Comparison of ENCODE assay signal across 21 cellular contexts in the genomic region with DNA sequence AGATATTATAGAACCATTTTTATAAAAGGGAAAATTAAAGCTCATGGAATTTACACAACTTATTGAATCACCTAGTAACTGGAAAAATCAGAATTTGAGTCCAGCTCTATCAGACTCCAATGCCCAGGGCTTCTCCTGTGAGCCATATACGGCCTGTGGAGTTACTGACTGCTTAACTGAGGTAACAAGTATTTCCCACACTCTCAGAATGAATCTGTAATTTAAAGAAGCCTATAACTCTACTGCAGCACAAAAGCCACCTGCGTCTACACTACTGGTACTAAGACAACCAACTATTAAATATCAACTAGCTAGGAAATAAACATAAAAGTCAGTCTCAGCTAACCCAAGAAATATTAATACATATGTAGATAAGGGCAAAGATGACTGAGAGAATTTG. TPM values are rescaled to one million over a fixed set of nuclear protein-coding genes. Genes with fewer than 3 reads are reported as not detected.
A peak's percentile ranks its signal among the peaks of the same experiment; 100 is the strongest.
DNase-seq lines count a peak whose midpoint lies in the region; ATAC-seq, FAIRE-seq and TF ChIP-seq lines count a peak whose summit lies in the region.
"Had no signal": no experiment of that assay in that cellular context is flagged by ENCODE, and none has a peak within 500 bp of the region (broad histone marks: within the 10 kb centered on the region; RNA-seq: fewer than 3 reads in every experiment).

No MANE protein-coding gene starts in this region.

- FAIRE-seq in endothelial cell of umbilical vein (lab: Jason Lieb, UNC): peak; percentile 21
- FAIRE-seq: A549, HTR-8/SVneo had no signal

- no TSS peak for BruUV-seq in endothelial cell of umbilical vein (replicated peaks; lab: Mats Ljungman, UMichigan)

- H3K4me1 Mint-ChIP-seq in activated naive CD4-positive, alpha-beta T cell treated with anti-CD3 and anti-CD28 coated beads, Interleukin-2, amount 50 U/mL, for 24 hours: peaks cover 21% of the 10 kb centered on the region
- H3K4me1 Mint-ChIP-seq in activated T-helper 17 cell treated with anti-CD3 and anti-CD28 coated beads, Interleukin-2, amount 50 U/mL, for 72 hours: peaks cover 14% of the 10 kb centered on the region

- H3K9me3 Mint-ChIP-seq in activated naive CD4-positive, alpha-beta T cell treated with anti-CD3 and anti-CD28 coated beads, Interleukin-2, amount 50 U/mL, for 24 hours: no peaks in the 10 kb centered on the region
- H3K9me3 Mint-ChIP-seq in activated T-helper 17 cell treated with anti-CD3 and anti-CD28 coated beads, Interleukin-2, amount 50 U/mL, for 72 hours: no peaks in the 10 kb centered on the region
- H3K9me3 Mint-ChIP-seq: CD4-positive, alpha-beta memory T cell; HFFc6 had no signal

- H3K9me1 ChIP-seq in endothelial cell of umbilical vein (replicated peaks; ENCODE audit: control insufficient read depth, extremely low read depth, insufficient read depth, low read length): no peaks in the 10 kb centered on the region

- H4K20me1 ChIP-seq in endothelial cell of umbilical vein (replicated peaks; ENCODE audit: control insufficient read depth, extremely low read depth, insufficient read depth, low read length): no peaks in the 10 kb centered on the region

- no peaks in the 10 kb centered on the region for H3K36me3 Mint-ChIP-seq in activated naive CD4-positive, alpha-beta T cell treated with anti-CD3 and anti-CD28 coated beads, Interleukin-2, amount 50 U/mL, for 24 hours
- no peaks in the 10 kb centered on the region for H3K36me3 Mint-ChIP-seq in activated T-helper 17 cell treated with anti-CD3 and anti-CD28 coated beads, Interleukin-2, amount 50 U/mL, for 72 hours (ENCODE audit: low read depth)
- H3K36me3 Mint-ChIP-seq: CD4-positive, alpha-beta memory T cell had no signal

- CTCF ChIA-PET in endothelial cell of umbilical vein (lab: Charles Lee): no interaction called here

- intact Hi-C loops in endothelial cell of umbilical vein (cut with micrococcal nuclease): no loop called here

- H3K27ac ChIP-seq in endothelial cell of umbilical vein (ENCODE audit: insufficient read depth, low read depth, low read length): no peak overlapping the region
- H3K27ac ChIP-seq: 22Rv1, A549, C4-2B had no signal

- dilution Hi-C loops in endothelial cell of umbilical vein (cut with MboI; ENCODE audit: extremely low pct_ligation_motif_present, low sequenced_read_pairs): no loop called here

- peak; percentile 59 to 66 for ATAC-seq in activated CD4-positive, CD25-positive, alpha-beta regulatory T cell treated with anti-CD3 and anti-CD28 coated beads, Interleukin-2, amount 50 U/mL, for 24 hours
- peak; percentile 79 for ATAC-seq in activated T-helper 17 cell treated with anti-CD3 and anti-CD28 coated beads, Interleukin-2, amount 50 U/mL, for 72 hours (replicated peaks)
- ATAC-seq in GM18519 (IDR thresholded peaks at IDR 0.05; ENCODE audit: low FRiP score, unreplicated experiment): no peak
- no peak for ATAC-seq in HG03159 (IDR thresholded peaks at IDR 0.05; ENCODE audit: unreplicated experiment)
- ATAC-seq: A549, HCT116 had no signal

- H3K9ac ChIP-seq in endothelial cell of umbilical vein (replicated peaks; ENCODE audit: extremely low read depth, insufficient read depth, low read length): no peak overlapping the region

- no peak for TF ChIP-seq CTCF in endothelial cell of umbilical vein (IDR thresholded peaks at IDR 0.05; ENCODE audit: extremely low read depth in 1 of 2, insufficient read depth in 1 of 2, low read depth in 1 of 2, low read length in 2 of 2)

- no peak for DNase-seq in activated CD4-positive, CD25-positive, alpha-beta regulatory T cell treated with anti-CD3 and anti-CD28 coated beads, Interleukin-2, amount 50 U/mL, for 72 hours
- DNase-seq in activated naive CD4-positive, alpha-beta T cell treated with Interleukin-2 at 50 U/mL for 16 hours: no peak
- DNase-seq in endothelial cell of umbilical vein (ENCODE audit: low read depth, low spot score): no peak
- DNase-seq: AML-193; Calu3; CD4-positive, alpha-beta memory T cell; DMS79 treated with DMSO at 0.1 percent for 48 hours; GF-D8; GOT3; H7; HFFc6 had no signal

- peak overlapping the region; percentile 73 for H3K27ac Mint-ChIP-seq in activated naive CD4-positive, alpha-beta T cell treated with anti-CD3 and anti-CD28 coated beads, Interleukin-2, amount 50 U/mL, for 24 hours
- peak overlapping the region; percentile 32 for H3K27ac Mint-ChIP-seq in activated T-helper 17 cell treated with anti-CD3 and anti-CD28 coated beads, Interleukin-2, amount 50 U/mL, for 72 hours
- H3K27ac Mint-ChIP-seq: HFFc6 had no signal

- no peaks in the 10 kb centered on the region for H3K27me3 Mint-ChIP-seq in activated naive CD4-positive, alpha-beta T cell treated with anti-CD3 and anti-CD28 coated beads, Interleukin-2, amount 50 U/mL, for 24 hours
- H3K27me3 Mint-ChIP-seq in activated T-helper 17 cell treated with anti-CD3 and anti-CD28 coated beads, Interleukin-2, amount 50 U/mL, for 72 hours: no peaks in the 10 kb centered on the region
- H3K27me3 Mint-ChIP-seq: CD4-positive, alpha-beta memory T cell had no signal

- TF ChIP-seq POLR2A in endothelial cell of umbilical vein (IDR thresholded peaks at IDR 0.05; ENCODE audit: low read depth, low read length): no peak

- no peaks in the 10 kb centered on the region for H3K79me2 ChIP-seq in endothelial cell of umbilical vein (ENCODE audit: control insufficient read depth, insufficient read depth, low read length)

- no peaks in the 10 kb centered on the region for H3K9me3 ChIP-seq in endothelial cell of umbilical vein (replicated peaks; ENCODE audit: control insufficient read depth, insufficient read depth, low read length)
- H3K9me3 ChIP-seq: A549 had no signal

- H3K27me3 ChIP-seq in endothelial cell of umbilical vein (ENCODE audit: control insufficient read depth in 2 of 2, insufficient read depth in 2 of 2, low read length in 2 of 2): no peaks in the 10 kb centered on the region

- no peak overlapping the region for H3K4me3 ChIP-seq in endothelial cell of umbilical vein (replicated peaks in 1 of 3; ENCODE audit: insufficient read depth in 1 of 3, low read depth in 1 of 3, low read length in 3 of 3)
- H3K4me3 ChIP-seq: A549 had no signal

- H3K4me3 Mint-ChIP-seq in activated naive CD4-positive, alpha-beta T cell treated with anti-CD3 and anti-CD28 coated beads, Interleukin-2, amount 50 U/mL, for 24 hours: no peak overlapping the region
- peak overlapping the region; percentile 46 for H3K4me3 Mint-ChIP-seq in activated T-helper 17 cell treated with anti-CD3 and anti-CD28 coated beads, Interleukin-2, amount 50 U/mL, for 72 hours
- H3K4me3 Mint-ChIP-seq: CD4-positive, alpha-beta memory T cell; HFFc6 had no signal

- no peak overlapping the region for H2AFZ ChIP-seq in endothelial cell of umbilical vein (ENCODE audit: low read depth, low read length)

- no peak overlapping the region for H3K4me2 ChIP-seq in endothelial cell of umbilical vein (ENCODE audit: insufficient read depth, low read length)
- H3K4me2 ChIP-seq: A549 had no signal

- H3K4me1 ChIP-seq in endothelial cell of umbilical vein (ENCODE audit: control insufficient read depth, extremely low read depth, insufficient read depth, low read length): no peaks in the 10 kb centered on the region
- H3K4me1 ChIP-seq: A549 had no signal

- no peaks in the 10 kb centered on the region for H3K36me3 ChIP-seq in endothelial cell of umbilical vein (ENCODE audit: control insufficient read depth in 2 of 2, extremely low read depth in 1 of 2, insufficient read depth in 2 of 2, low read length in 2 of 2)

- POLR2A ChIA-PET in endothelial cell of umbilical vein (lab: Charles Lee): no interaction called here

TF ChIP-seq in endothelial cell of umbilical vein, 7 proteins besides CTCF, POLR2A, EP300 and RAD21:
- TF ChIP-seq GATA2 (IDR thresholded peaks at IDR 0.05; ENCODE audit: insufficient read depth, insufficient read length, low read depth, low read length) (no peak), MYC (IDR thresholded peaks at IDR 0.05; ENCODE audit: low read depth, low read length) (no peak), POLR2AphosphoS5 (IDR thresholded peaks at IDR 0.05; ENCODE audit: insufficient read depth, low read depth, low read length) (no peak), EZH2 (IDR thresholded peaks at IDR 0.05; ENCODE audit: borderline replicate concordance, low read depth, low read length, severe bottlenecking) (no peak), JUN (IDR thresholded peaks at IDR 0.05; ENCODE audit: borderline replicate concordance, insufficient read depth, insufficient read length, low read depth) (no peak), FOS (IDR thresholded peaks at IDR 0.05; ENCODE audit: borderline replicate concordance, insufficient read depth, low read length) (no peak)
- TF ChIP-seq, protein P1, sequence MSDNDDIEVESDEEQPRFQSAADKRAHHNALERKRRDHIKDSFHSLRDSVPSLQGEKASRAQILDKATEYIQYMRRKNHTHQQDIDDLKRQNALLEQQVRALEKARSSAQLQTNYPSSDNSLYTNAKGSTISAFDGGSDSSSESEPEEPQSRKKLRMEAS (IDR thresholded peaks at IDR 0.05; ENCODE audit: insufficient read depth, insufficient read length): no peak

RNA-seq across cellular contexts. Expression of a gene that starts 29.4 kb away (rescaled TPM):
- 10 to 100 TPM; 23.8 to 34.0 TPM for total RNA-seq in activated T-helper 17 cell treated with anti-CD3 and anti-CD28 coated beads, Interleukin-2, amount 50 U/mL, for 72 hours
- 27.6 and 32.1 TPM in 2 replicates for total RNA-seq in endothelial cell of umbilical vein
- 12.7 and 16.0 TPM in 2 replicates for polyA plus RNA-seq in endothelial cell of umbilical vein
- polyA plus RNA-seq in endothelial cell of umbilical vein (2011; cell fraction: cytosol; rRNA removed): 21.9 and 22.3 TPM in 2 replicates
- 20.4 and 20.8 TPM in 2 replicates for polyA plus RNA-seq in endothelial cell of umbilical vein (2011; cell fraction: nucleus; rRNA removed)
- 27.2 and 30.1 TPM in 2 replicates for polyA plus RNA-seq in endothelial cell of umbilical vein (2012)
- polyA minus RNA-seq in endothelial cell of umbilical vein: 26.1 and 39.4 TPM in 2 replicates
- polyA minus RNA-seq in endothelial cell of umbilical vein (2011; cell fraction: cytosol; rRNA and poly(A)+ RNA removed): 15.0 TPM
- 65.3 and 66.0 TPM in 2 replicates for polyA minus RNA-seq in endothelial cell of umbilical vein (2011; cell fraction: nucleus; rRNA and poly(A)+ RNA removed)

Comparison
In these comparisons a context has a peak if more than half of its experiments do, and no peak if none do; other contexts are left out.
1. ATAC-seq: peak in activated CD4-positive, CD25-positive, alpha-beta regulatory T cell treated with anti-CD3 and anti-CD28 coated beads, Interleukin-2, amount 50 U/mL, for 24 hours (2 of 2) and activated T-helper 17 cell treated with anti-CD3 and anti-CD28 coated beads, Interleukin-2, amount 50 U/mL, for 72 hours (single experiment); none in GM18519 (single experiment) and HG03159 (single experiment).